ENCODE assay signal across 34 cellular contexts in genomic region chr6:147726342-147726741, GRCh38.
"Had no signal": no experiment of that assay in that cellular context is flagged by ENCODE, and none has a peak within 500 bp of the region (broad histone marks: within the 10 kb centered on the region; RNA-seq: fewer than 3 reads in every experiment).

No MANE protein-coding gene starts in this region.

- H3K36me3 ChIP-seq: adrenal gland, brain microvascular endothelial cell, breast epithelium, WERI-Rb-1 had no signal

- H3K27me3 ChIP-seq: adrenal gland, body of pancreas, brain microvascular endothelial cell, breast epithelium had no signal

- FAIRE-seq: astrocyte, TTC549 had no signal

- H3K4me1 ChIP-seq: adrenal gland, body of pancreas, breast epithelium had no signal

- H3K9me3 ChIP-seq: adrenal gland had no signal

- ATAC-seq: activated CD4-positive, alpha-beta T cell treated with anti-CD3 and anti-CD28 coated beads for 36 hours; activated CD4-positive, CD25-positive, alpha-beta regulatory T cell treated with anti-CD3 and anti-CD28 coated beads, Interleukin-2, amount 50 U/mL, for 24 hours; activated CD8-positive, alpha-beta memory T cell treated with anti-CD3 and anti-CD28 coated beads, Interleukin-2, amount 10 ng/mL, durations not matched to agents 7 days and 5 days; activated CD8-positive, alpha-beta T cell treated with anti-CD3 and anti-CD28 coated beads, Interleukin-2, amount 10 ng/mL, durations not matched to agents 7 days and 5 days; activated naive CD4-positive, alpha-beta T cell treated with anti-CD3 and anti-CD28 coated beads, Interleukin-2, amount 50 U/mL, for 72 hours; body of pancreas; WTC11 had no signal

- DNase-seq: activated CD4-positive, alpha-beta memory T cell treated with anti-CD3 and anti-CD28 coated beads, Interleukin-2, amount 10 ng/mL, durations not matched to agents 7 days and 5 days; activated CD4-positive, alpha-beta T cell treated with anti-CD3 and anti-CD28 coated beads for 1 hour; activated CD4-positive, alpha-beta T cell treated with anti-CD3 and anti-CD28 coated beads for 36 hours; activated CD4-positive, alpha-beta T cell treated with anti-CD3 and anti-CD28 coated beads for 48 hours; activated CD4-positive, alpha-beta T cell treated with anti-CD3 and anti-CD28 coated beads, Interleukin-2, amount 10 ng/mL, durations not matched to agents 7 days and 5 days; activated CD4-positive, alpha-beta T cell treated with anti-CD3 and anti-CD28 coated beads, Interleukin-2, amount 50 U/mL, for 48 hours; activated CD4-positive, CD25-positive, alpha-beta regulatory T cell; activated CD8-positive, alpha-beta memory T cell treated with anti-CD3 and anti-CD28 coated beads for 24 hours; activated CD8-positive, alpha-beta memory T cell treated with anti-CD3 and anti-CD28 coated beads, Interleukin-2, amount 10 ng/mL, durations not matched to agents 7 days and 5 days; activated CD8-positive, alpha-beta memory T cell treated with anti-CD3 and anti-CD28 coated beads, Interleukin-2, amount 50 U/mL, for 48 hours; activated CD8-positive, alpha-beta T cell treated with anti-CD3 and anti-CD28 coated beads, Interleukin-2, amount 10 ng/mL, durations not matched to agents 7 days and 5 days; activated effector memory CD4-positive, alpha-beta T cell treated with Interleukin-2 at 50 U/mL for 16 hours; activated gamma-delta T cell; activated naive CD4-positive, alpha-beta T cell treated with anti-CD3 and anti-CD28 coated beads for 36 hours; activated naive CD4-positive, alpha-beta T cell treated with anti-CD3 and anti-CD28 coated beads, Interleukin-2, amount 50 U/mL, for 16 hours; activated naive CD8-positive, alpha-beta T cell treated with anti-CD3 and anti-CD28 coated beads for 36 hours; activated T-cell treated with anti-CD3 and anti-CD28 coated beads, Interleukin-2, amount 50 U/mL, for 24 hours; activated T-cell treated with anti-CD3 and anti-CD28 coated beads, Interleukin-2, amount 50 U/mL, for 48 hours; adrenal gland; amniotic stem cell; aorta; body of pancreas; brain microvascular endothelial cell; central memory CD4-positive, alpha-beta T cell; T-helper 1 cell; T-helper 2 cell; T-helper 9 cell; WERI-Rb-1 had no signal

- H3K27ac ChIP-seq: adrenal gland, body of pancreas, brain microvascular endothelial cell, breast epithelium, WERI-Rb-1 had no signal

- H3K4me3 ChIP-seq: adrenal gland, body of pancreas, breast epithelium had no signal
